ENCODE assay signal across 18 cellular contexts in genomic region chr20:2123720-2124119, GRCh38. TPM values are rescaled to one million over a fixed set of nuclear protein-coding genes. Genes with fewer than 3 reads are reported as not detected.
DNase-seq lines count a peak whose midpoint lies in the region; ATAC-seq, FAIRE-seq and TF ChIP-seq lines count a peak whose summit lies in the region.
"Had no signal": no experiment of that assay in that cellular context is flagged by ENCODE, and none has a peak within 500 bp of the region (broad histone marks: within the 10 kb centered on the region; RNA-seq: fewer than 3 reads in every experiment).

No MANE protein-coding gene starts in this region.

- no peaks in the 10 kb centered on the region for H3K4me1 Mint-ChIP-seq in endothelial cell (ENCODE audit: unreplicated experiment)

- WGBS in HepG2 (ENCODE audit: low lambda C conversion rate), result 97% methylated on average over 5 of the region's 5 CpGs
- 95% methylated on average over 5 of the region's 5 CpGs for WGBS in right lobe of liver (ENCODE audit: insufficient coverage, low coverage, low lambda C conversion rate, missing lambda C conversion rate)

- no peak overlapping the region for H3K4me3 ChIP-seq in HepG2 (replicated peaks in 1 of 3; ENCODE audit: insufficient read depth in 1 of 3, low read depth in 2 of 3, low read length in 3 of 3)
- no peak overlapping the region for H3K4me3 ChIP-seq in right lobe of liver
- H3K4me3 ChIP-seq in rectal smooth muscle tissue (ENCODE audit: low read length), result no peak overlapping the region
- H3K4me3 ChIP-seq: PC-9 had no signal

- intact Hi-C loops in HepG2 (cut with micrococcal nuclease; ENCODE audit: unreplicated experiment) (no loop called here), right lobe of liver (cut with DNase I) (no loop called here)

- no peak overlapping the region for H2AFZ ChIP-seq in HepG2 (ENCODE audit: low read length)
- H2AFZ ChIP-seq: PC-9 had no signal

- peaks cover 3% of the 10 kb centered on the region for H3K27me3 Mint-ChIP-seq in endothelial cell (ENCODE audit: unreplicated experiment)

- H3K9me3 ChIP-seq in HepG2 (ENCODE audit: low read length), result no peaks in the 10 kb centered on the region
- no peaks in the 10 kb centered on the region for H3K9me3 ChIP-seq in right lobe of liver

- DNase-seq in HepG2 (ENCODE audit: low spot score) (no peak), right lobe of liver (no peak), endothelial cell (ENCODE audit: low spot score) (no peak), omental fat pad (ENCODE audit: low spot score) (no peak)
- DNase-seq: DMS79, KG1, NCI-H187, NCI-H2227 treated with DMSO at 0.1 percent for 48 hours, NCI-H510A treated with DMSO at 0.1 percent for 48 hours, NCI-H774, PC-9 had no signal

- no peak for TF ChIP-seq POLR2A in HepG2 (IDR thresholded peaks at IDR 0.05; ENCODE audit: insufficient read depth in 1 of 2, low read depth in 2 of 2, low read length in 2 of 2)
- TF ChIP-seq POLR2A in right lobe of liver (IDR thresholded peaks at IDR 0.05), result no peak

- H3K9me3 Mint-ChIP-seq in endothelial cell (ENCODE audit: unreplicated experiment), result no peaks in the 10 kb centered on the region

- CTCF ChIA-PET in HepG2 (lab: Yijun Ruan, JAX; ENCODE audit: low intra/inter-chr PET ratio, low total read pairs), result no interaction called here

- TF ChIP-seq EP300 in HepG2 (IDR thresholded peaks at IDR 0.05; ENCODE audit: low read depth in 2 of 2, low read length in 2 of 2), result no peak
- no peak for TF ChIP-seq EP300 in HepG2 (CRISPR knock-in tag; IDR thresholded peaks at IDR 0.05; ENCODE audit: borderline replicate concordance)

- H3K27ac ChIP-seq in HepG2 (ENCODE audit: extremely low read length, insufficient read depth, low read length) (no peak overlapping the region), right lobe of liver (no peak overlapping the region), rectal smooth muscle tissue (ENCODE audit: low read depth, low read length) (peak overlapping the region; percentile 25)
- H3K27ac ChIP-seq: PC-9, RWPE1 had no signal

- BruUV-seq in HepG2 (replicated peaks; lab: Mats Ljungman, UMichigan), result no TSS peak

- peak overlapping the region; percentile 15 for H3K4me3 Mint-ChIP-seq in endothelial cell (ENCODE audit: unreplicated experiment)

- FAIRE-seq in HepG2 (lab: Jason Lieb, UNC), result no peak
- FAIRE-seq: A204.1, GM12892, GM18507 had no signal

- no peak for TF ChIP-seq RAD21 in HepG2 (CRISPR knock-in tag; IDR thresholded peaks at IDR 0.05)

- H3K27me3 ChIP-seq in HepG2 (ENCODE audit: control insufficient read depth in 1 of 2, insufficient read depth in 2 of 2, low read length in 2 of 2) (no peaks in the 10 kb centered on the region), right lobe of liver (no peaks in the 10 kb centered on the region), rectal smooth muscle tissue (ENCODE audit: control insufficient read depth, insufficient read depth, low read length) (no peaks in the 10 kb centered on the region)

- TF ChIP-seq CTCF in HepG2 (CRISPR knock-in tag; IDR thresholded peaks at IDR 0.05) (no peak), right lobe of liver (IDR thresholded peaks at IDR 0.05) (no peak), endothelial cell (IDR thresholded peaks at IDR 0.05; ENCODE audit: unreplicated experiment) (no peak), omental fat pad (IDR thresholded peaks at IDR 0.05) (no peak)

- ATAC-seq in HepG2, result no peak
- ATAC-seq in right lobe of liver, result no peak
- no peak for ATAC-seq in SK-N-SH treated with all-trans-retinoic acid at 6 μM for 48 hours
- no peak for ATAC-seq in HG02571 (IDR thresholded peaks at IDR 0.05; ENCODE audit: unreplicated experiment)
- no peak for ATAC-seq in omental fat pad (ENCODE audit: low FRiP score)

- POLR2A ChIA-PET in HepG2 (lab: Yijun Ruan, JAX), result no interaction called here

- H3K36me3 ChIP-seq in HepG2 (replicated peaks in 1 of 2; ENCODE audit: control insufficient read depth in 1 of 2, insufficient read depth in 2 of 2, low read length in 2 of 2) (peaks cover 49 to 90% of the 10 kb centered on the region in 2 experiments), right lobe of liver (no peaks in the 10 kb centered on the region), rectal smooth muscle tissue (ENCODE audit: control insufficient read depth, insufficient read depth, low read length) (no peaks in the 10 kb centered on the region)

- H3K4me1 ChIP-seq in HepG2 (ENCODE audit: insufficient read depth, low read length), result no peaks in the 10 kb centered on the region
- H3K4me1 ChIP-seq in right lobe of liver, result no peaks in the 10 kb centered on the region
- peaks cover 20% of the 10 kb centered on the region for H3K4me1 ChIP-seq in rectal smooth muscle tissue (ENCODE audit: control insufficient read depth, insufficient read depth, low read length)

- peaks cover 99% of the 10 kb centered on the region for H3K79me2 ChIP-seq in HepG2 (ENCODE audit: insufficient read depth, low read length)

- H4K20me1 ChIP-seq in HepG2 (ENCODE audit: insufficient read depth, low read length), result peaks cover 43% of the 10 kb centered on the region

- in situ Hi-C loops in HepG2 (cut with HindIII; ENCODE audit: extremely low pct_ligation_motif_present, low pct_unique_long_range_greater_than_20kb), result no loop called here

- no peak overlapping the region for H3K4me2 ChIP-seq in HepG2 (ENCODE audit: low read depth, low read length)
- H3K4me2 ChIP-seq: PC-9 had no signal

- peaks cover 5% of the 10 kb centered on the region for H3K36me3 Mint-ChIP-seq in endothelial cell (ENCODE audit: low read depth, unreplicated experiment)

- no peak overlapping the region for H3K27ac Mint-ChIP-seq in endothelial cell (ENCODE audit: unreplicated experiment)

- H3K9ac ChIP-seq in HepG2 (ENCODE audit: insufficient read depth, low read depth, low read length) (no peak overlapping the region), rectal smooth muscle tissue (ENCODE audit: low read length) (no peak overlapping the region)

TF ChIP-seq in HepG2, 621 proteins besides CTCF, POLR2A, EP300 and RAD21:
- TF ChIP-seq CHCHD3 (CRISPR knock-in tag; IDR thresholded peaks at IDR 0.05) (no peak), ZNF691 (CRISPR knock-in tag; IDR thresholded peaks at IDR 0.05; ENCODE audit: borderline replicate concordance, low read depth) (no peak), RBM22 (optimal IDR thresholded peaks at IDR 0.05; ENCODE audit: low read length) (peak; percentile 44), ZNF430 (CRISPR knock-in tag; IDR thresholded peaks at IDR 0.05) (no peak)
TF ChIP-seq in HepG2: peak in this region for 1.

TF ChIP-seq in SK-N-SH treated with all-trans-retinoic acid at 6 μM for 48 hours, 23 proteins besides CTCF, POLR2A, EP300 and RAD21 (continues in another document):
- no peak for TF ChIP-seq POU6F1 (CRISPR knock-in tag; IDR thresholded peaks at IDR 0.05; ENCODE audit: borderline replicate concordance, low read depth)
- no peak for TF ChIP-seq ARNTL (CRISPR knock-in tag; IDR thresholded peaks at IDR 0.05; ENCODE audit: borderline replicate concordance, low read depth)
- TF ChIP-seq OSR1 (CRISPR knock-in tag; IDR thresholded peaks at IDR 0.05), result no peak

RNA-seq across cellular contexts. Expression of gene STK35, which starts 22.1 kb away (rescaled TPM):
- total RNA-seq in HepG2 (2016; rRNA removed; fragmentation: Illumina TruSeq; extraction: Trizol) (29.8 and 34.9 TPM in 2 replicates), right lobe of liver (10 to 100 TPM in 2 of 6 experiments, 1 to 10 TPM in 4; 6.0 to 12.7 (median 7.2) TPM), endothelial cell (ENCODE audit: unreplicated experiment) (31.3 TPM), omental fat pad (10 to 100 TPM; 21.6 to 30.0 (median 24.7) TPM)
- total RNA-seq in HepG2 (2016; cell fraction: cytosol; rRNA removed; fragmentation: Illumina TruSeq; extraction: Trizol; ENCODE audit: low read depth), result 13.7 and 15.4 TPM in 2 replicates
- 30.2 and 30.4 TPM in 2 replicates for total RNA-seq in HepG2 (2016; cell fraction: insoluble cytoplasmic fraction; rRNA removed; fragmentation: Illumina TruSeq; extraction: Trizol)
- total RNA-seq in HepG2 (2016; cell fraction: membrane; rRNA removed; fragmentation: Illumina TruSeq; extraction: Trizol), result 27.3 and 27.9 TPM in 2 replicates
- 24.3 and 27.8 TPM in 2 replicates for total RNA-seq in HepG2 (2016; cell fraction: nucleus; rRNA removed; fragmentation: Illumina TruSeq; extraction: Trizol)
- 26.5 and 27.4 TPM in 2 replicates for polyA plus RNA-seq in HepG2 (2011; rRNA removed)
- 24.8 and 26.8 TPM in 2 replicates for polyA plus RNA-seq in HepG2 (2011; cell fraction: cytosol; rRNA removed)
- 42.3 and 48.0 TPM in 2 replicates for polyA plus RNA-seq in HepG2 (2011; cell fraction: nucleus; rRNA removed)
- 16.4 and 17.0 TPM in 2 replicates for polyA plus RNA-seq in HepG2 (2012)
- polyA plus RNA-seq in HepG2 (2016; cell fraction: cytosol; fragmentation: Illumina TruSeq; extraction: Trizol; ENCODE audit: low read depth), result 1.8 and 1.9 TPM in 2 replicates
- polyA plus RNA-seq in HepG2 (2016; cell fraction: insoluble cytoplasmic fraction; fragmentation: Illumina TruSeq; extraction: Trizol; ENCODE audit: low read depth), result 23.6 and 32.2 TPM in 2 replicates
- 11.0 and 12.3 TPM in 2 replicates for polyA plus RNA-seq in HepG2 (2016; cell fraction: membrane; fragmentation: Illumina TruSeq; extraction: Trizol; ENCODE audit: low read depth)
- 38.0 and 38.6 TPM in 2 replicates for polyA plus RNA-seq in HepG2 (2016; cell fraction: nucleus; fragmentation: Illumina TruSeq; extraction: Trizol; ENCODE audit: insufficient read depth, low read depth)
- polyA minus RNA-seq in HepG2 (2011; rRNA and poly(A)+ RNA removed; ENCODE audit: low replicate concordance), result 14.2 and 74.6 TPM in 2 replicates
- polyA minus RNA-seq in HepG2 (2011; cell fraction: cytosol; rRNA and poly(A)+ RNA removed), result 24.6 and 25.4 TPM in 2 replicates
- 34.6 and 38.4 TPM in 2 replicates for polyA minus RNA-seq in HepG2 (2011; cell fraction: nucleus; rRNA and poly(A)+ RNA removed)
